ENCODE assay signal across 9 cellular contexts in genomic region chr1:155017021-155017945, GRCh38. TPM values are rescaled to one million over a fixed set of nuclear protein-coding genes. Genes with fewer than 3 reads are reported as not detected.
DNase-seq lines count a peak whose midpoint lies in the region; ATAC-seq and TF ChIP-seq lines count a peak whose summit lies in the region.
"Had no signal": no experiment of that assay in that cellular context is flagged by ENCODE, and none has a peak within 500 bp of the region (broad histone marks: within the 10 kb centered on the region; RNA-seq: fewer than 3 reads in every experiment).

No MANE protein-coding gene starts in this region.

- H3K9me3 ChIP-seq in OCI-LY3 (ENCODE audit: insufficient read depth, low read length): no peaks in the 10 kb centered on the region
- no peaks in the 10 kb centered on the region for H3K9me3 ChIP-seq in mucosa of rectum (ENCODE audit: control insufficient read depth in 2 of 2, low read length in 2 of 2)

- H3K27me3 ChIP-seq in OCI-LY3 (ENCODE audit: low read depth, low read length) (no peaks in the 10 kb centered on the region), mucosa of rectum (ENCODE audit: control insufficient read depth in 2 of 2, insufficient read depth in 2 of 2, low read length in 2 of 2) (no peaks in the 10 kb centered on the region)

- peaks cover 24% of the 10 kb centered on the region for H4K20me1 ChIP-seq in OCI-LY3 (ENCODE audit: insufficient read depth, low read length)

- H3K4me2 ChIP-seq in OCI-LY3 (ENCODE audit: low read length): peak overlapping the region; percentile 79

- DNase-seq in C1 segment of cervical spinal cord (lab: John Stamatoyannopoulos, UW): peak in 13 of 14 donors; percentile 60 to 89 (median 79)
- peak; percentile 66 for DNase-seq in HS-27A (ENCODE audit: low read depth)
- peak; percentile 90 for DNase-seq in activated T-cell treated with anti-CD3 and anti-CD28 coated beads for 4 hours
- no peak for DNase-seq in epithelial cell of proximal tubule (ENCODE audit: low read depth)
- peak; percentile 84 for DNase-seq in stimulated activated CD8-positive, alpha-beta memory T cell treated with anti-CD3 and anti-CD28 coated beads, Interleukin-4, amount 100 ng/mL, for 24 hours (ENCODE audit: low read depth)

- H2AFZ ChIP-seq in OCI-LY3 (ENCODE audit: low read depth, low read length): no peak overlapping the region

- H3K9ac ChIP-seq in OCI-LY3 (ENCODE audit: low read length) (peak overlapping the region; percentile 77), mucosa of rectum (ENCODE audit: low read depth in 1 of 2, low read length in 2 of 2) (peak overlapping the region; percentile 70 to 74)

- H3K4me3 ChIP-seq in OCI-LY3 (ENCODE audit: low read length) (peak overlapping the region; percentile 74), epithelial cell of proximal tubule (ENCODE audit: low read depth, low read length) (peak overlapping the region; percentile 13), mucosa of rectum (ENCODE audit: low read length in 2 of 2) (peak overlapping the region; percentile 36 to 59)

- H3K79me2 ChIP-seq in OCI-LY3 (ENCODE audit: low read length): no peaks in the 10 kb centered on the region

- peaks cover 28% of the 10 kb centered on the region for H3K36me3 ChIP-seq in OCI-LY3 (replicated peaks; ENCODE audit: low read depth, low read length)
- H3K36me3 ChIP-seq in mucosa of rectum (ENCODE audit: control insufficient read depth in 2 of 2, insufficient read depth in 2 of 2, low read length in 2 of 2): peaks cover 36 to 41% of the 10 kb centered on the region in 2 donors

- H3K4me1 ChIP-seq in OCI-LY3 (ENCODE audit: low read length) (peaks cover 30% of the 10 kb centered on the region), mucosa of rectum (ENCODE audit: control insufficient read depth in 2 of 2, insufficient read depth in 2 of 2, low read length in 2 of 2) (peaks cover 37 to 41% of the 10 kb centered on the region in 2 donors)

- TF ChIP-seq CTCF in OCI-LY3 (IDR thresholded peaks at IDR 0.05; ENCODE audit: low read depth, low read length): peak; percentile 100
- TF ChIP-seq CTCF in epithelial cell of proximal tubule (conservative IDR thresholded peaks at IDR 0.05; ENCODE audit: low read depth, low read length): peak; percentile 96

- peak; percentile 76 for ATAC-seq in GM19397 (IDR thresholded peaks at IDR 0.05; ENCODE audit: unreplicated experiment)

- H3K27ac ChIP-seq in OCI-LY3 (ENCODE audit: low read length) (peak overlapping the region; percentile 75), mucosa of rectum (ENCODE audit: low read depth in 2 of 2, low read length in 2 of 2) (peak overlapping the region; percentile 92 to 93)

RNA-seq across cellular contexts. Expression of gene ZBTB7B, which starts 14.7 kb away (rescaled TPM):
- 20.4 and 20.7 TPM in 2 replicates for total RNA-seq in epithelial cell of proximal tubule

RNA-seq across cellular contexts. Expression of gene DCST2, which starts 16.3 kb away (rescaled TPM):
- 0.12 TPM in 1 of 2 replicates, not detected in the other for total RNA-seq in epithelial cell of proximal tubule

RNA-seq across cellular contexts. Expression of gene DCST1, which starts 16.3 kb away (rescaled TPM):
- total RNA-seq in epithelial cell of proximal tubule: not detected in 2 replicates
- total RNA-seq: activated CD8-positive, alpha-beta memory T cell treated with anti-CD3 and anti-CD28 coated beads for 36 hours had no signal

RNA-seq across cellular contexts. Expression of gene LENEP, which starts 23.9 kb away (rescaled TPM):
- not detected in 2 replicates for total RNA-seq in epithelial cell of proximal tubule

RNA-seq across cellular contexts. Expression of gene ADAM15, which starts 33.8 kb away (rescaled TPM):
- total RNA-seq in epithelial cell of proximal tubule: 164 and 266 TPM in 2 replicates

Comparison
In these comparisons a context has a peak if more than half of its experiments do, and no peak if none do; other contexts are left out.
1. H3K4me3 ChIP-seq: peak in every context shown above with its lines; median percentile 74 in OCI-LY3; 48 in mucosa of rectum; 13 in epithelial cell of proximal tubule.